In the genomic region with DNA sequence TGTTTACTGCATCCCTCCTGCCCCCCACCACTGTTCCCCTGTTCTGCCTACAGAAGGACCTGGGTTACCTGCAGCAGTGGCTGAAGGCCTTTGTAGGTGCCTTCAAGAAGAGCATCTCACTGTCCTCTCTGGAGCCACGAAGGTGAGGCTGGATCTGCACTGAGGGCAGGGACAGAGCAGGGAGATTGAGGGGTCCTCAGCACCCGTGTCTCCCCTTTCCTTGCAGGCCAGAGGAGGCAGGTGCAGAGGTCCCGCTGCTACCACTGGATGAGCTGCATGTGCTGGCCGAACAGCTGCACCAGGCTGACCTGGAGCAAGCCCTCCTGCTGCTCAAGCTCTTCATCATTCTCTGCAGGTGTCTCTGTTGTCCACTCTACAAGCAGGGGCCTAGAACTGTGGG, we compare ENCODE assay signal across 14 cellular contexts. TPM values are rescaled to one million over a fixed set of nuclear protein-coding genes. Genes with fewer than 3 reads are reported as not detected.
DNase-seq lines count a peak whose midpoint lies in the region; ATAC-seq and TF ChIP-seq lines count a peak whose summit lies in the region.
"Had no signal": no experiment of that assay in that cellular context is flagged by ENCODE, and none has a peak within 500 bp of the region (broad histone marks: within the 10 kb centered on the region; RNA-seq: fewer than 3 reads in every experiment).

No MANE protein-coding gene starts in this region.

- CTCF ChIA-PET in CD4-positive, alpha-beta T cell (lab: Charles Lee), result no interaction called here
- CTCF ChIA-PET in naive thymus-derived CD4-positive, alpha-beta T cell (lab: Charles Lee), result no interaction called here

- peak overlapping the region; percentile 93 for H3K27ac Mint-ChIP-seq in CD4-positive, alpha-beta T cell
- peak overlapping the region; percentile 71 to 96 (median 73) for H3K27ac Mint-ChIP-seq in IgD-negative memory B cell
- H3K27ac Mint-ChIP-seq in activated T-helper 1 cell treated with anti-CD3 and anti-CD28 coated beads, Interleukin-12 subunit alpha, Interleukin-12 subunit beta, Interleukin-2, Interleukin-4 antibody, amounts not matched to agents 30 ng/mL and 10 ng/mL and 1 ng/mL, durations not matched to agents 14 hours and 24 hours and 36 hours, result peak overlapping the region; percentile 94
- H3K27ac Mint-ChIP-seq in naive thymus-derived CD4-positive, alpha-beta T cell, result peak overlapping the region; percentile 28 to 92 (median 85)

- ATAC-seq in CD4-positive, alpha-beta T cell (ENCODE audit: poor library complexity), result no peak
- no peak for ATAC-seq in naive thymus-derived CD4-positive, alpha-beta T cell
- ATAC-seq in GM21619 (IDR thresholded peaks at IDR 0.05; ENCODE audit: unreplicated experiment) (no peak), heart right ventricle (no peak)
- ATAC-seq: PC-3 had no signal

- DNase-seq in CD4-positive, alpha-beta T cell, result no peak
- no peak for DNase-seq in activated T-helper 1 cell treated with anti-CD3 and anti-CD28 coated beads, Interleukin-12 subunit alpha, Interleukin-12 subunit beta, Interleukin-2, Interleukin-4 antibody, amounts not matched to agents 30 ng/mL and 10 ng/mL and 1 ng/mL, durations not matched to agents 14 hours and 24 hours and 36 hours (ENCODE audit: low spot score)
- DNase-seq in naive thymus-derived CD4-positive, alpha-beta T cell, result no peak
- DNase-seq in GM10266 (ENCODE audit: extremely low spot score), result no peak
- DNase-seq in DMS53 treated with DMSO at 0.1 percent for 48 hours (lab: John Stamatoyannopoulos, UW; ENCODE audit: unreplicated experiment), result no peak
- DNase-seq in heart right ventricle, result no peak
- DNase-seq: caudate nucleus, MV-4-11, PC-3, retina, SW 1271 had no signal

- POLR2A ChIA-PET in CD4-positive, alpha-beta T cell (lab: Charles Lee), result interaction anchor here (2.2 to 2.6 kb wide), 2 partner anchors 10 to 12 kb away, joined by 17 to 22 read pairs; partner anchors contain the start of genes CCDC12 and NBEAL2
- POLR2A ChIA-PET in naive thymus-derived CD4-positive, alpha-beta T cell (lab: Charles Lee), result interaction anchor here (5.3 kb wide), 1 partner anchor 12 kb away, joined by 37 read pairs; the partner anchor contains the start of genes CCDC12 and NBEAL2

- peaks cover 29% of the 10 kb centered on the region for H3K36me3 Mint-ChIP-seq in CD4-positive, alpha-beta T cell (ENCODE audit: low read depth)
- no peaks in the 10 kb centered on the region for H3K36me3 Mint-ChIP-seq in IgD-negative memory B cell
- H3K36me3 Mint-ChIP-seq in activated T-helper 1 cell treated with anti-CD3 and anti-CD28 coated beads, Interleukin-12 subunit alpha, Interleukin-12 subunit beta, Interleukin-2, Interleukin-4 antibody, amounts not matched to agents 30 ng/mL and 10 ng/mL and 1 ng/mL, durations not matched to agents 14 hours and 24 hours and 36 hours (ENCODE audit: low read depth), result peaks cover 27% of the 10 kb centered on the region
- H3K36me3 Mint-ChIP-seq in naive thymus-derived CD4-positive, alpha-beta T cell, result peaks cover 0 to 26% (median 0%) of the 10 kb centered on the region in 5 donors

- no peaks in the 10 kb centered on the region for H3K36me3 ChIP-seq in naive thymus-derived CD4-positive, alpha-beta T cell (ENCODE audit: control insufficient read depth in 2 of 3, insufficient read depth in 3 of 3, low read length in 3 of 3)
- peaks cover 0 to 48% (median 0%) of the 10 kb centered on the region in 9 donors for H3K36me3 ChIP-seq in heart right ventricle

- no peak overlapping the region for H3K4me3 ChIP-seq in naive thymus-derived CD4-positive, alpha-beta T cell (ENCODE audit: low read length)
- peak overlapping the region in 1 of 10 donors; percentile 53 for H3K4me3 ChIP-seq in heart right ventricle

- H3K27me3 Mint-ChIP-seq in CD4-positive, alpha-beta T cell, result no peaks in the 10 kb centered on the region
- no peaks in the 10 kb centered on the region for H3K27me3 Mint-ChIP-seq in IgD-negative memory B cell
- H3K27me3 Mint-ChIP-seq in activated T-helper 1 cell treated with anti-CD3 and anti-CD28 coated beads, Interleukin-12 subunit alpha, Interleukin-12 subunit beta, Interleukin-2, Interleukin-4 antibody, amounts not matched to agents 30 ng/mL and 10 ng/mL and 1 ng/mL, durations not matched to agents 14 hours and 24 hours and 36 hours (ENCODE audit: insufficient read depth), result no peaks in the 10 kb centered on the region
- H3K27me3 Mint-ChIP-seq in naive thymus-derived CD4-positive, alpha-beta T cell, result no peaks in the 10 kb centered on the region

- peaks cover 47 to 49% of the 10 kb centered on the region in 2 donors for H3K4me1 ChIP-seq in naive thymus-derived CD4-positive, alpha-beta T cell (ENCODE audit: control insufficient read depth in 2 of 2, insufficient read depth in 2 of 2, low read length in 2 of 2)
- peaks cover 6 to 74% (median 20%) of the 10 kb centered on the region in 9 donors for H3K4me1 ChIP-seq in heart right ventricle

- H3K4me3 Mint-ChIP-seq in CD4-positive, alpha-beta T cell, result peak overlapping the region; percentile 68
- peak overlapping the region in 3 of 4 donors; percentile 15 to 84 (median 33) for H3K4me3 Mint-ChIP-seq in IgD-negative memory B cell
- peak overlapping the region; percentile 83 for H3K4me3 Mint-ChIP-seq in activated T-helper 1 cell treated with anti-CD3 and anti-CD28 coated beads, Interleukin-12 subunit alpha, Interleukin-12 subunit beta, Interleukin-2, Interleukin-4 antibody, amounts not matched to agents 30 ng/mL and 10 ng/mL and 1 ng/mL, durations not matched to agents 14 hours and 24 hours and 36 hours
- peak overlapping the region in 7 of 10 donors; percentile 40 to 91 (median 56) for H3K4me3 Mint-ChIP-seq in naive thymus-derived CD4-positive, alpha-beta T cell

- H3K9me3 ChIP-seq in CD4-positive, alpha-beta T cell (ENCODE audit: control insufficient read depth, low read length), result no peaks in the 10 kb centered on the region
- H3K9me3 ChIP-seq in naive thymus-derived CD4-positive, alpha-beta T cell (ENCODE audit: control insufficient read depth in 2 of 3, low read length in 3 of 3), result no peaks in the 10 kb centered on the region
- no peaks in the 10 kb centered on the region for H3K9me3 ChIP-seq in heart right ventricle

- intact Hi-C loops in CD4-positive, alpha-beta T cell (cut with DNase I, micrococcal nuclease), result loop anchor here (2.0 to 10.0 kb wide), 3 partner anchors 20 to 394 kb away; partner anchors contain the start of gene PTPN23 (in 1 of the 2)
- intact Hi-C loops in activated T-helper 1 cell treated with anti-CD3 and anti-CD28 coated beads, Interleukin-12 subunit alpha, Interleukin-12 subunit beta, Interleukin-2, Interleukin-4 antibody, amounts not matched to agents 30 ng/mL and 10 ng/mL and 1 ng/mL, durations not matched to agents 14 hours and 24 hours and 36 hours (cut with micrococcal nuclease), result no loop called here
- intact Hi-C loops in naive thymus-derived CD4-positive, alpha-beta T cell (cut with micrococcal nuclease), result no loop called here
- intact Hi-C loops in heart right ventricle (cut with DNase I), result no loop called here

- no peak for TF ChIP-seq CTCF in CD4-positive, alpha-beta T cell (IDR thresholded peaks at IDR 0.05)
- TF ChIP-seq CTCF in GM10266 (IDR thresholded peaks at IDR 0.05; ENCODE audit: control insufficient read depth, insufficient read depth, low read depth, missing control alignments) (no peak), heart right ventricle (IDR thresholded peaks at IDR 0.05) (no peak)

- peaks cover 67% of the 10 kb centered on the region for H3K4me1 Mint-ChIP-seq in CD4-positive, alpha-beta T cell (ENCODE audit: low read depth)
- peaks cover 44 to 62% (median 60%) of the 10 kb centered on the region in 3 donors for H3K4me1 Mint-ChIP-seq in IgD-negative memory B cell
- peaks cover 74% of the 10 kb centered on the region for H3K4me1 Mint-ChIP-seq in activated T-helper 1 cell treated with anti-CD3 and anti-CD28 coated beads, Interleukin-12 subunit alpha, Interleukin-12 subunit beta, Interleukin-2, Interleukin-4 antibody, amounts not matched to agents 30 ng/mL and 10 ng/mL and 1 ng/mL, durations not matched to agents 14 hours and 24 hours and 36 hours (ENCODE audit: low read depth)
- H3K4me1 Mint-ChIP-seq in naive thymus-derived CD4-positive, alpha-beta T cell, result peaks cover 48 to 74% (median 68%) of the 10 kb centered on the region in 7 donors

- H3K9me3 Mint-ChIP-seq in CD4-positive, alpha-beta T cell, result no peaks in the 10 kb centered on the region
- H3K9me3 Mint-ChIP-seq in IgD-negative memory B cell, result no peaks in the 10 kb centered on the region
- no peaks in the 10 kb centered on the region for H3K9me3 Mint-ChIP-seq in activated T-helper 1 cell treated with anti-CD3 and anti-CD28 coated beads, Interleukin-12 subunit alpha, Interleukin-12 subunit beta, Interleukin-2, Interleukin-4 antibody, amounts not matched to agents 30 ng/mL and 10 ng/mL and 1 ng/mL, durations not matched to agents 14 hours and 24 hours and 36 hours
- no peaks in the 10 kb centered on the region for H3K9me3 Mint-ChIP-seq in naive thymus-derived CD4-positive, alpha-beta T cell
- H3K9me3 Mint-ChIP-seq: activated naive CD4-positive, alpha-beta T cell treated with anti-CD3 and anti-CD28 coated beads, Interleukin-2, amount 50 U/mL, for 72 hours had no signal

- WGBS in heart right ventricle, 2 donors, result 91 to 95% methylated on average over 4 of the region's 4 CpGs

- no peak overlapping the region for H3K27ac ChIP-seq in CD4-positive, alpha-beta T cell (ENCODE audit: low read depth, low read length)
- no peak overlapping the region for H3K27ac ChIP-seq in naive thymus-derived CD4-positive, alpha-beta T cell (ENCODE audit: low read depth, low read length)
- peak overlapping the region in 5 of 10 donors; percentile 53 to 90 (median 62) for H3K27ac ChIP-seq in heart right ventricle

- no peaks in the 10 kb centered on the region for H3K27me3 ChIP-seq in CD4-positive, alpha-beta T cell (ENCODE audit: control insufficient read depth, insufficient read depth, low read length)
- no peaks in the 10 kb centered on the region for H3K27me3 ChIP-seq in naive thymus-derived CD4-positive, alpha-beta T cell (ENCODE audit: control insufficient read depth in 2 of 2, insufficient read depth in 2 of 2, low read length in 2 of 2)
- no peaks in the 10 kb centered on the region for H3K27me3 ChIP-seq in heart right ventricle

RNA-seq across cellular contexts. Expression of gene NBEAL2, which starts 9.2 kb away (rescaled TPM):
- 100 to 1,000 TPM; 163 to 170 TPM for total RNA-seq in CD4-positive, alpha-beta T cell
- polyA plus RNA-seq in IgD-negative memory B cell, result 6.7 TPM
- total RNA-seq in activated T-helper 1 cell treated with anti-CD3 and anti-CD28 coated beads, Interleukin-12 subunit alpha, Interleukin-12 subunit beta, Interleukin-2, Interleukin-4 antibody, amounts not matched to agents 30 ng/mL and 10 ng/mL and 1 ng/mL, durations not matched to agents 14 hours and 24 hours and 36 hours, result 118 and 119 TPM in 2 replicates
- 100 to 1,000 TPM in 2 of 5 experiments, 10 to 100 TPM in 3; 48.8 to 289 (median 94.0) TPM for total RNA-seq in naive thymus-derived CD4-positive, alpha-beta T cell
- polyA plus RNA-seq in naive thymus-derived CD4-positive, alpha-beta T cell, result 1 to 10 TPM; 1.7 to 4.9 TPM
- total RNA-seq in heart right ventricle, result 10 to 100 TPM in 7 of 10 donors, 1 to 10 TPM in 3; 7.6 to 23.1 (median 10.8) TPM
- polyA plus RNA-seq in heart right ventricle, result 10 to 100 TPM; 44.0 to 51.1 TPM

RNA-seq across cellular contexts. Expression of gene CCDC12, which starts 12.1 kb away (rescaled TPM):
- 10 to 100 TPM; 57.5 to 59.5 TPM for total RNA-seq in CD4-positive, alpha-beta T cell
- polyA plus RNA-seq in IgD-negative memory B cell (151 TPM), heart right ventricle (100 to 1,000 TPM in 1 of 2 donors, 10 to 100 TPM in 1; 86.1 to 137 TPM)
- 68.7 and 69.1 TPM in 2 replicates for total RNA-seq in activated T-helper 1 cell treated with anti-CD3 and anti-CD28 coated beads, Interleukin-12 subunit alpha, Interleukin-12 subunit beta, Interleukin-2, Interleukin-4 antibody, amounts not matched to agents 30 ng/mL and 10 ng/mL and 1 ng/mL, durations not matched to agents 14 hours and 24 hours and 36 hours
- total RNA-seq in naive thymus-derived CD4-positive, alpha-beta T cell, result 10 to 100 TPM; 51.6 to 61.5 (median 56.9) TPM
- 100 to 1,000 TPM in 1 of 2 donors, 10 to 100 TPM in 1; 88.2 to 115 TPM for polyA plus RNA-seq in naive thymus-derived CD4-positive, alpha-beta T cell
- 10 to 100 TPM; 28.8 to 39.9 (median 33.3) TPM for total RNA-seq in heart right ventricle

Comparison
In these comparisons a context has a peak if more than half of its experiments do, and no peak if none do; other contexts are left out.
1. H3K4me3 Mint-ChIP-seq: peak in every context shown above with its lines; median percentile 83 in activated T-helper 1 cell treated with anti-CD3 and anti-CD28 coated beads, Interleukin-12 subunit alpha, Interleukin-12 subunit beta, Interleukin-2, Interleukin-4 antibody, amounts not matched to agents 30 ng/mL and 10 ng/mL and 1 ng/mL, durations not matched to agents 14 hours and 24 hours and 36 hours; 68 in CD4-positive, alpha-beta T cell; 56 in naive thymus-derived CD4-positive, alpha-beta T cell; 33 in IgD-negative memory B cell.
2. intact Hi-C loops: an anchor here in CD4-positive, alpha-beta T cell (2.0 to 10.0 kb wide); none called in activated T-helper 1 cell treated with anti-CD3 and anti-CD28 coated beads, Interleukin-12 subunit alpha, Interleukin-12 subunit beta, Interleukin-2, Interleukin-4 antibody, amounts not matched to agents 30 ng/mL and 10 ng/mL and 1 ng/mL, durations not matched to agents 14 hours and 24 hours and 36 hours, naive thymus-derived CD4-positive, alpha-beta T cell and heart right ventricle.